ENCODE assay signal across 17 cellular contexts in the genomic region with DNA sequence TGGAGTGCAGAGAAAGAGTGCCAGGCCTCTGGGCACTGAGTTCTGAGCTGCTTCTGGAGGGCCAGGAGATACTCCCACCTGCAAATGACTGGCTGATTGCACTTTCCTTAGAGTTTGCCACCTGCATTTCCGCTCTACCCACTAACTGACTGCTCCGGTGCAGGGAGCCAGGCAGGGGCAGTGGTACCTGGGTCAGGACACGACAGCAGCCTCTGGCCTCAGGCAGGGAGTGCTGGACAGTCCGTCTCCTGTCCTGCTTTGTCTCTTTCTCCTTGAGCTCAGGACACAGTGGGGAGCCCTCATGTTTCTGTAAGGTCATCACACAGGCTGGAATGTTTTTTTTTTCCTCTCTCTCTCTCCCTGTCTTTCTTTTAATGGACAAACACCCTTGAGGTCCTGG.
DNase-seq lines count a peak whose midpoint lies in the region; ATAC-seq, FAIRE-seq and TF ChIP-seq lines count a peak whose summit lies in the region.
"Had no signal": no experiment of that assay in that cellular context is flagged by ENCODE, and none has a peak within 500 bp of the region (broad histone marks: within the 10 kb centered on the region; RNA-seq: fewer than 3 reads in every experiment).

No MANE protein-coding gene starts in this region.

- H3K9ac ChIP-seq in astrocyte (ENCODE audit: low read length) (no peak overlapping the region), iPS-18a (ENCODE audit: low read length) (peak overlapping the region; percentile 40)

- H3K27me3 Mint-ChIP-seq in astrocyte (ENCODE audit: low read depth, unreplicated experiment) (peaks cover 49% of the 10 kb centered on the region), Caco-2 (ENCODE audit: insufficient read depth, unreplicated experiment) (no peaks in the 10 kb centered on the region)
- H3K27me3 Mint-ChIP-seq: B cell, IgD-negative memory B cell had no signal

- POLR2A ChIA-PET in Caco-2 (lab: Charles Lee): no interaction called here

- H3K9me3 Mint-ChIP-seq in astrocyte (ENCODE audit: unreplicated experiment) (no peaks in the 10 kb centered on the region), Caco-2 (ENCODE audit: unreplicated experiment) (no peaks in the 10 kb centered on the region)

- no peaks in the 10 kb centered on the region for H3K36me3 ChIP-seq in H7 (replicated peaks; ENCODE audit: control insufficient read depth, insufficient read depth, low read length)
- no peaks in the 10 kb centered on the region for H3K36me3 ChIP-seq in astrocyte (ENCODE audit: insufficient read depth, low read length)
- no peaks in the 10 kb centered on the region for H3K36me3 ChIP-seq in iPS-18a (ENCODE audit: control insufficient read depth, low read depth, low read length)
- H3K36me3 ChIP-seq in Caco-2 (ENCODE audit: control insufficient read depth, insufficient read depth, low read length): no peaks in the 10 kb centered on the region
- H3K36me3 ChIP-seq: Peyer's patch had no signal

- CTCF ChIA-PET in Caco-2 (lab: Charles Lee): no interaction called here

- H3K27me3 ChIP-seq in H7 (ENCODE audit: control insufficient read depth, insufficient read depth, low read length): peaks cover 9% of the 10 kb centered on the region
- H3K27me3 ChIP-seq in astrocyte (ENCODE audit: insufficient read depth, low read length): no peaks in the 10 kb centered on the region
- H3K27me3 ChIP-seq in iPS-18a (ENCODE audit: control insufficient read depth, insufficient read depth, low read length): peaks cover 24% of the 10 kb centered on the region
- H3K27me3 ChIP-seq in Caco-2 (replicated peaks; ENCODE audit: control insufficient read depth, insufficient read depth, low read length): no peaks in the 10 kb centered on the region
- H3K27me3 ChIP-seq: Peyer's patch had no signal

- no peaks in the 10 kb centered on the region for H3K9me3 ChIP-seq in astrocyte (ENCODE audit: insufficient read depth, low read depth, low read length)
- no peaks in the 10 kb centered on the region for H3K9me3 ChIP-seq in iPS-18a (ENCODE audit: control insufficient read depth, low read depth, low read length)
- H3K9me3 ChIP-seq in Caco-2: no peaks in the 10 kb centered on the region

- H3K27ac ChIP-seq in astrocyte (ENCODE audit: low read depth, low read length) (no peak overlapping the region), iPS-18a (ENCODE audit: low read length) (no peak overlapping the region)
- H3K27ac ChIP-seq: Peyer's patch had no signal

- no peak for FAIRE-seq in astrocyte (lab: Jason Lieb, UNC)

- ATAC-seq in sciatic nerve: peak; percentile 34
- ATAC-seq: CD8-positive, alpha-beta T cell had no signal

- H3K79me2 ChIP-seq in astrocyte (ENCODE audit: insufficient read depth, low read length): no peaks in the 10 kb centered on the region

- DNase-seq in H7: peak; percentile 45
- no peak for DNase-seq in astrocyte (ENCODE audit: low read depth)
- DNase-seq in sciatic nerve (ENCODE audit: low spot score): no peak
- no peak for DNase-seq in NCI-H2107 treated with DMSO at 0.1 percent for 48 hours (lab: John Stamatoyannopoulos, UW; ENCODE audit: unreplicated experiment)
- DNase-seq in ureter (ENCODE audit: low spot score): no peak
- no peak for DNase-seq in Caco-2
- DNase-seq: CD8-positive, alpha-beta T cell; DND-41; HCEC 1CT; NCI-H1694; NCI-H2107; NCI-H446 treated with DMSO at 0.1 percent for 48 hours; Peyer's patch; Right ventricle myocardium superior had no signal

- H4K20me1 ChIP-seq in astrocyte (ENCODE audit: insufficient read depth, low read length): no peaks in the 10 kb centered on the region

- no TSS peak for BruUV-seq in Caco-2 (replicated peaks; lab: Mats Ljungman, UMichigan)

- no peak overlapping the region for H2AFZ ChIP-seq in astrocyte (ENCODE audit: low read depth, low read length)

- intact Hi-C loops in sciatic nerve (cut with DNase I) (no loop called here), Caco-2 (cut with micrococcal nuclease; ENCODE audit: unreplicated experiment) (no loop called here)

- TF ChIP-seq CTCF in astrocyte (IDR thresholded peaks at IDR 0.05; ENCODE audit: insufficient read depth, low read depth, low read length) (no peak), Caco-2 (IDR thresholded peaks at IDR 0.05; ENCODE audit: insufficient read depth in 1 of 2, low read depth in 1 of 2, low read length in 1 of 2, severe bottlenecking in 1 of 2, unreplicated experiment in 1 of 2) (no peak)

- H3K27ac Mint-ChIP-seq in astrocyte (ENCODE audit: unreplicated experiment) (no peak overlapping the region), Caco-2 (ENCODE audit: unreplicated experiment) (no peak overlapping the region)
- H3K27ac Mint-ChIP-seq: B cell; CD8-positive, alpha-beta T cell; IgD-negative memory B cell had no signal

- peak overlapping the region; percentile 82 for H3K4me3 Mint-ChIP-seq in astrocyte (ENCODE audit: unreplicated experiment)
- no peak overlapping the region for H3K4me3 Mint-ChIP-seq in Caco-2 (ENCODE audit: unreplicated experiment)
- H3K4me3 Mint-ChIP-seq: B cell; CD8-positive, alpha-beta T cell; IgD-negative memory B cell had no signal

- H3K4me1 ChIP-seq in astrocyte (ENCODE audit: insufficient read depth, low read length): no peaks in the 10 kb centered on the region
- H3K4me1 ChIP-seq in iPS-18a (ENCODE audit: control insufficient read depth, low read depth, low read length): peaks cover 16% of the 10 kb centered on the region
- peaks cover 6% of the 10 kb centered on the region; the same call in 1 of the 2 replicates for H3K4me1 ChIP-seq in Caco-2
- H3K4me1 ChIP-seq: Peyer's patch had no signal

- H3K36me3 Mint-ChIP-seq in astrocyte (ENCODE audit: low read depth, unreplicated experiment) (no peaks in the 10 kb centered on the region), Caco-2 (ENCODE audit: insufficient read depth, unreplicated experiment) (no peaks in the 10 kb centered on the region)
- H3K36me3 Mint-ChIP-seq: CD8-positive, alpha-beta T cell; IgD-negative memory B cell had no signal

- no peak overlapping the region for H3K4me2 ChIP-seq in astrocyte (ENCODE audit: low read length)

- H3K4me1 Mint-ChIP-seq in astrocyte (ENCODE audit: low read depth, unreplicated experiment) (no peaks in the 10 kb centered on the region), Caco-2 (ENCODE audit: low read depth, unreplicated experiment) (peaks cover 6% of the 10 kb centered on the region)
- H3K4me1 Mint-ChIP-seq: B cell, IgD-negative memory B cell had no signal

- H3K4me3 ChIP-seq in H7 (ENCODE audit: insufficient read depth, low read depth, low read length) (peak overlapping the region; percentile 43; the same call in 1 of the 2 replicates), astrocyte (ENCODE audit: insufficient read depth, low read depth, low read length) (no peak overlapping the region), iPS-18a (ENCODE audit: low read length) (peak overlapping the region; percentile 55), Caco-2 (ENCODE audit: low read depth, low read length) (no peak overlapping the region)
- H3K4me3 ChIP-seq: Peyer's patch had no signal

Comparison
In these comparisons a context has a peak if more than half of its experiments do, and no peak if none do; other contexts are left out.
1. H3K4me3 ChIP-seq: peak in H7 (single experiment) and iPS-18a (single experiment); none in astrocyte (single experiment) and Caco-2 (single experiment).